1 cellular context compared by ENCODE assay signal in the genomic region with DNA sequence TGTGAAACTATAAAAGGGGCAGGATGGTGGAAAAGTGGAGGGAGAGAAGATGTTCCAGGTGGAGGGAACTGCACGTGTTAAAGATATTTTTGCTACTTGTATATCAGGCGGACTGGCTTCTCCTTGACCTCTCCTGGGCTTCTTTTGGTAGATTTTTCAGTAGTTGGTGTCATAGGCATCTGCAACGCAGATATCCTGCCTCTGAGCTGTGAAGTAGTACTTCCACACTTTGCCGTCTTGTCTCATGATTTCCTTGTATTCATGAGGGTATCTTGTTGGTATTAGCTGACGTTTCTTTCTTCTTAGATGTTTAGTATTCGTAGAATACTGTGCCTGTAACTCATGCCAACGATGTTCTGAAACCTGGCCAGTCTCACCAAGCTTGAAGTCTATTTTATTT.
TF ChIP-seq lines count a peak whose summit lies in the region.

No MANE protein-coding gene starts in this region.

TF ChIP-seq in H1, 55 proteins besides CTCF, POLR2A, EP300 and RAD21:
- TF ChIP-seq SUZ12 (IDR thresholded peaks at IDR 0.05; ENCODE audit: low read length) (no peak), SRF (IDR thresholded peaks at IDR 0.05; ENCODE audit: low read depth, low read length) (no peak), ASH2L (IDR thresholded peaks at IDR 0.05; ENCODE audit: low read length) (no peak), SIX5 (IDR thresholded peaks at IDR 0.05; ENCODE audit: low read depth, low read length) (no peak), RXRA (IDR thresholded peaks at IDR 0.05; ENCODE audit: insufficient read depth, low read depth, low read length) (no peak), SIN3A (conservative IDR thresholded peaks at IDR 0.05 in 1 of 2, IDR thresholded peaks at IDR 0.05 in 1 of 2; ENCODE audit: low read depth in 1 of 2, low read length in 2 of 2) (no peak), CTBP2 (IDR thresholded peaks at IDR 0.05; ENCODE audit: borderline replicate concordance, insufficient read depth, insufficient read length, low read length) (no peak), YY1 (IDR thresholded peaks at IDR 0.05; ENCODE audit: low read depth, low read length) (no peak), SP2 (IDR thresholded peaks at IDR 0.05; ENCODE audit: low read length) (no peak)
